Comparison of ENCODE assay signal across 1 cellular context in genomic region chr20:45358282-45359068, GRCh38.
A peak's percentile ranks its signal among the peaks of the same experiment; 100 is the strongest.
TF ChIP-seq lines count a peak whose summit lies in the region.

No MANE protein-coding gene starts in this region.

TF ChIP-seq in HepG2, 621 proteins besides CTCF, POLR2A, EP300 and RAD21 (continues in another document):
- TF ChIP-seq IKZF5 (CRISPR knock-in tag; IDR thresholded peaks at IDR 0.05) (peak; percentile 59), THAP9 (CRISPR knock-in tag; IDR thresholded peaks at IDR 0.05; ENCODE audit: borderline replicate concordance) (peak; percentile 36; the same call in 1 of the 2 replicates), FOXC1 (CRISPR knock-in tag; IDR thresholded peaks at IDR 0.05; ENCODE audit: borderline replicate concordance) (peak; percentile 65; the same call in 1 of the 2 replicates), ATF7-NPFF (CRISPR knock-in tag; IDR thresholded peaks at IDR 0.05; ENCODE audit: low read depth) (no peak), JARID2 (CRISPR knock-in tag; IDR thresholded peaks at IDR 0.05; ENCODE audit: insufficient replicate concordance) (no peak), ZMAT3 (CRISPR knock-in tag; conservative IDR thresholded peaks at IDR 0.05) (peak; percentile 33; the same call in 1 of the 2 replicates), TFAP4 (IDR thresholded peaks at IDR 0.05; ENCODE audit: borderline replicate concordance, low read depth) (peak; percentile 65; the same call in 1 of the 2 replicates), EZH2 (conservative IDR thresholded peaks at IDR 0.05; ENCODE audit: low read depth, low read length) (no peak), DMAP1 (CRISPR knock-in tag; IDR thresholded peaks at IDR 0.05) (peak; percentile 82; the same call in 1 of the 2 replicates), KAT8 (CRISPR knock-in tag; IDR thresholded peaks at IDR 0.05) (0 out of 2 replicates have a peak, but pooled peaks have one; percentile 6), DNMT1 (CRISPR knock-in tag; IDR thresholded peaks at IDR 0.05) (no peak), ZSCAN25 (CRISPR knock-in tag; IDR thresholded peaks at IDR 0.05) (peak; percentile 96), NKX3-1 (CRISPR knock-in tag; IDR thresholded peaks at IDR 0.05) (no peak), ZBTB37 (CRISPR knock-in tag; IDR thresholded peaks at IDR 0.05) (0 out of 2 replicates have a peak, but pooled peaks have one; percentile 15), MED13 (CRISPR knock-in tag; IDR thresholded peaks at IDR 0.05) (0 out of 2 replicates have a peak, but pooled peaks have one; percentile 16), PITX1 (CRISPR knock-in tag; IDR thresholded peaks at IDR 0.05) (peak; percentile 45; the same call in 1 of the 2 replicates), ZC3H4 (CRISPR knock-in tag; IDR thresholded peaks at IDR 0.05; ENCODE audit: borderline replicate concordance) (0 out of 2 replicates have a peak, but pooled peaks have one; percentile 39), ADNP (CRISPR knock-in tag; IDR thresholded peaks at IDR 0.05) (no peak), ZFP36 (IDR thresholded peaks at IDR 0.05; ENCODE audit: borderline replicate concordance, low read depth, low read length, partially characterized antibody) (peak; percentile 52), ZNF792 (CRISPR knock-in tag; IDR thresholded peaks at IDR 0.05) (peak; percentile 66; the same call in 1 of the 2 replicates), ZNF235 (CRISPR knock-in tag; IDR thresholded peaks at IDR 0.05; ENCODE audit: borderline replicate concordance) (0 out of 2 replicates have a peak, but pooled peaks have one; percentile 50), BCL6 (CRISPR knock-in tag; IDR thresholded peaks at IDR 0.05) (peak; percentile 64), XRCC5 (optimal IDR thresholded peaks at IDR 0.05; ENCODE audit: low read length) (peak; percentile 3), ZNF3 (CRISPR knock-in tag; IDR thresholded peaks at IDR 0.05) (0 out of 2 replicates have a peak, but pooled peaks have one; percentile 27), ARID4A (CRISPR knock-in tag; IDR thresholded peaks at IDR 0.05; ENCODE audit: borderline replicate concordance) (peak; percentile 65), TOPORS (CRISPR knock-in tag; IDR thresholded peaks at IDR 0.05) (no peak), FOXO1 (CRISPR knock-in tag; IDR thresholded peaks at IDR 0.05) (0 out of 2 replicates have a peak, but pooled peaks have one; percentile 48), ZBTB7B (CRISPR knock-in tag; IDR thresholded peaks at IDR 0.05) (0 out of 2 replicates have a peak, but pooled peaks have one; percentile 5), ZNF746 (CRISPR knock-in tag; IDR thresholded peaks at IDR 0.05) (peak; percentile 60; the same call in 1 of the 2 replicates), CEBPG (CRISPR knock-in tag; IDR thresholded peaks at IDR 0.05) (peak; percentile 87), KDM1A (CRISPR knock-in tag; IDR thresholded peaks at IDR 0.05) (peak; percentile 76; the same call in 1 of the 2 replicates), RBFOX2 (IDR thresholded peaks at IDR 0.05; ENCODE audit: low read depth, low read length) (0 out of 2 replicates have a peak, but pooled peaks have one; percentile 17), GPBP1L1 (CRISPR knock-in tag; IDR thresholded peaks at IDR 0.05) (no peak), ZNF737 (CRISPR knock-in tag; IDR thresholded peaks at IDR 0.05; ENCODE audit: borderline replicate concordance) (no peak), GLMP (CRISPR knock-in tag; IDR thresholded peaks at IDR 0.05; ENCODE audit: borderline replicate concordance) (no peak), ZNF550 (CRISPR knock-in tag; IDR thresholded peaks at IDR 0.05; ENCODE audit: borderline replicate concordance) (0 out of 2 replicates have a peak, but pooled peaks have one; percentile 34), MYNN (CRISPR knock-in tag; IDR thresholded peaks at IDR 0.05; ENCODE audit: low read depth) (no peak), MAZ (IDR thresholded peaks at IDR 0.05; ENCODE audit: borderline replicate concordance, low read depth, low read length) (no peak), MAZ (CRISPR knock-in tag; IDR thresholded peaks at IDR 0.05; ENCODE audit: low read depth) (no peak), CHD4 (IDR thresholded peaks at IDR 0.05; ENCODE audit: borderline replicate concordance, low read length) (0 out of 2 replicates have a peak, but pooled peaks have one; percentile 74), REPIN1 (CRISPR knock-in tag; IDR thresholded peaks at IDR 0.05; ENCODE audit: borderline replicate concordance, low read depth) (peak; percentile 43; the same call in 1 of the 2 replicates), RXRB (CRISPR knock-in tag; IDR thresholded peaks at IDR 0.05; ENCODE audit: borderline replicate concordance) (peak; percentile 42; the same call in 1 of the 2 replicates), ELF1 (CRISPR knock-in tag; IDR thresholded peaks at IDR 0.05) (peak; percentile 6; the same call in 1 of the 2 replicates), ZNF616 (CRISPR knock-in tag; IDR thresholded peaks at IDR 0.05; ENCODE audit: low read depth) (0 out of 2 replicates have a peak, but pooled peaks have one; percentile 22), ZNF891 (CRISPR knock-in tag; IDR thresholded peaks at IDR 0.05) (0 out of 2 replicates have a peak, but pooled peaks have one; percentile 26), NFYB (CRISPR knock-in tag; IDR thresholded peaks at IDR 0.05) (peak; percentile 17; the same call in 1 of the 2 replicates), ZNF788 (CRISPR knock-in tag; IDR thresholded peaks at IDR 0.05; ENCODE audit: borderline replicate concordance) (peak; percentile 52; the same call in 1 of the 2 replicates), PATZ1 (CRISPR knock-in tag; IDR thresholded peaks at IDR 0.05) (0 out of 2 replicates have a peak, but pooled peaks have one; percentile 30), MLX (CRISPR knock-in tag; IDR thresholded peaks at IDR 0.05) (peak; percentile 50; the same call in 1 of the 2 replicates), HMG20A (CRISPR knock-in tag; IDR thresholded peaks at IDR 0.05; ENCODE audit: borderline replicate concordance) (peak; percentile 4; the same call in 1 of the 2 replicates)
